ENCODE assay signal across 8 cellular contexts in the genomic region with DNA sequence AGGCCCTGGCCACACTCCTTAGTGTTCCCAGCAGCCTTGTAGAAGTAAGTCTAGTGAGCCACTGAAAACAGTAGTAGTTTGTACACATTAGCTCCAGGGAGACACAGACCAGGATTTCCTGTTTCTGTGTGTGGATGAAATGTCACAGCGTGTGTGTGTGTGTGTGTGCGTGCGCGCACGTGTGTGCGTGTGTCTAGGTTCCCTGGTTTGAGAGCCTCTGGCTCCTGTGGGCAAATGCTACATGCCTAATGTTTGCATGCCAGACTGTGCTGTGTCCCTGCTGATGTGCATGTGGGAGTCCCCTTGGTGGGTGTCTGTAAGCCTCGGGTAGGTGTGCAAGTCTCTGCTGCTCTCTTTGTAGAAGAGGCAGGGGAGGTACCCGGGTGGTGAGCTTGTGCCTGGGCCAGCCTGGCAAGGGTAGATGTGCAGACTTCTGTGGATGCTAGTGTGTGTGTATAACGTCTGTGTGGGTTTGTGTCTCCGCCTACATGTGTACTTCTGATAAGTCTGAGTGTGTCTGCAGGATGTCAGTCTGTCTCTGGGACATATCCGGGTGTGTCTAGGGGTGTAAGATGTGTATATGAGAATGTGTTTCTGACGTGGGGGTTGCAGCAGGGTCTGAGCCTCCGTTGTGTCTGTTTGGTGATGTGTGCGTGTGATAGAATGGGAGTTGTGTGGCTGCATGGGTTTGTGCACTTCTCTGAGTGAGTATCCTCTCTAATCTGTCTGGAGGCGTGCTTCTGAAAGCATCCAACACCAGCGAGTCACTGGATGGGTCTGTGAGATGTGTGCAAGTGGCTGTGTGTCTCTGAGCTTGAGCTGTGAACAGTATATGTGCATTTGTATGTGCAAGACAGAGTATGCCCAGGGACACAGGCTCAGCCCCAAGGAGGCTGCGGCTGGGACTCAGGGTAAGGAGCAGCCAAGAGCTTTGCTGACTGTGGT. TPM values are rescaled to one million over a fixed set of nuclear protein-coding genes. Genes with fewer than 3 reads are reported as not detected.
DNase-seq lines count a peak whose midpoint lies in the region; ATAC-seq and TF ChIP-seq lines count a peak whose summit lies in the region.

No MANE protein-coding gene starts in this region.

- ATAC-seq in lower lobe of right lung (peak in 1 of 2 donors; percentile 45), HG02938 (IDR thresholded peaks at IDR 0.05; ENCODE audit: unreplicated experiment) (no peak), HG02763 (IDR thresholded peaks at IDR 0.05; ENCODE audit: unreplicated experiment) (no peak), HG03045 (IDR thresholded peaks at IDR 0.05; ENCODE audit: unreplicated experiment) (no peak)

- POLR2A ChIA-PET in A673 (lab: Charles Lee; ENCODE audit: low non-redundant PET) = interaction anchor here (0.6 kb wide), 1 partner anchor 22 kb away, joined by 3 read pairs; no protein-coding TSS in a partner anchor

- H3K4me3 ChIP-seq in A673 (ENCODE audit: low read depth, low read length, poor library complexity, severe bottlenecking) = no peak overlapping the region
- H3K4me3 ChIP-seq in lower lobe of right lung = no peak overlapping the region

- H3K36me3 ChIP-seq in A673 (ENCODE audit: insufficient read depth, low read length, poor library complexity, severe bottlenecking) (peaks cover 13% of the 10 kb centered on the region), lower lobe of right lung (peaks cover 5% of the 10 kb centered on the region)

- H3K9me3 ChIP-seq in A673 (ENCODE audit: low read depth, low read length, poor library complexity, severe bottlenecking) (no peaks in the 10 kb centered on the region), lower lobe of right lung (no peaks in the 10 kb centered on the region)

- CTCF ChIA-PET in A673 (lab: Charles Lee) = no interaction called here

- H3K27ac ChIP-seq in A673 (ENCODE audit: low read depth, low read length, poor library complexity, severe bottlenecking) = peak overlapping the region; percentile 37
- peak overlapping the region; percentile 73 for H3K27ac ChIP-seq in lower lobe of right lung

- H3K4me1 ChIP-seq in A673 (ENCODE audit: insufficient read depth, low read length, poor library complexity, severe bottlenecking) (peaks cover 25% of the 10 kb centered on the region), lower lobe of right lung (peaks cover 88% of the 10 kb centered on the region)

- TF ChIP-seq CTCF in A673 (conservative IDR thresholded peaks at IDR 0.05; ENCODE audit: low read depth, low read length) = no peak
- no peak for TF ChIP-seq CTCF in lower lobe of right lung (IDR thresholded peaks at IDR 0.05)

- H3K27me3 ChIP-seq in A673 (replicated peaks; ENCODE audit: insufficient read depth, low read depth, low read length, poor library complexity) (no peaks in the 10 kb centered on the region), lower lobe of right lung (ENCODE audit: low read depth) (no peaks in the 10 kb centered on the region)

- peak; percentile 32 for DNase-seq in A673 (ENCODE audit: low spot score)
- peak; percentile 84 for DNase-seq in MV-4-11 (lab: John Stamatoyannopoulos, UW)
- DNase-seq in amniotic epithelial cell (ENCODE audit: low read depth) = peak; percentile 63
- peak; percentile 62 for DNase-seq in lower lobe of right lung
- DNase-seq in NCI-H2107 treated with DMSO at 0.1 percent for 48 hours (lab: John Stamatoyannopoulos, UW; ENCODE audit: unreplicated experiment) = no peak

- intact Hi-C loops in A673 (cut with micrococcal nuclease; ENCODE audit: unreplicated experiment) (no loop called here), lower lobe of right lung (cut with DNase I) (no loop called here)

- BruUV-seq in A673 (replicated peaks; lab: Mats Ljungman, UMichigan) = no TSS peak

RNA-seq across cellular contexts. Expression of a gene that starts 19.0 kb away (rescaled TPM):
- not detected in 2 replicates for total RNA-seq in A673 (2021)
- total RNA-seq in lower lobe of right lung = 1.3 TPM
